In the genomic region with DNA sequence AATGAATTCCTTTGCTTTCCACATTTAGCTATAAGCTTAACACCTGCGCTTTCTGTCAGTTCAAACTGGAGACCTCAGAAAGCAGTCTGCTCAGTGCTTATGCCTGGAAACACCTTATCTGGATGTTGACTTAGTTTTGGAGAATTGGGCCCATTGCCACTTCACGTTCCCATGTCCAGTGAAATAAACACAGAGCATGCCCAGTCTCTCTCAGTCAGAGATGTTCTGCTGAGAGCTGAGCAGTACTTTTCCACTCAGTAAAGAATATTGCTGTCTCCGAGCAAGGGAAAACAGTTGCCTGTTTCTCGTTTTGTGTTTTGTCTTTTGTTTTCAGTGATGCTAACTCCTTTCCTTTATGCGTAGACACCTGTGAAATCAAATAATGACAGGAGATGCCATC, we compare ENCODE assay signal across 10 cellular contexts.
DNase-seq lines count a peak whose midpoint lies in the region; ATAC-seq and TF ChIP-seq lines count a peak whose summit lies in the region.
"Had no signal": no experiment of that assay in that cellular context is flagged by ENCODE, and none has a peak within 500 bp of the region (broad histone marks: within the 10 kb centered on the region; RNA-seq: fewer than 3 reads in every experiment).

No MANE protein-coding gene starts in this region.

- H3K18ac ChIP-seq in neuronal stem cell (ENCODE audit: low read length): no peak overlapping the region

- H3K27me3 Mint-ChIP-seq in activated T-helper 17 cell treated with anti-CD3 and anti-CD28 coated beads, Interleukin-2, amount 50 U/mL, for 72 hours: peaks cover 4% of the 10 kb centered on the region
- H3K27me3 Mint-ChIP-seq in stimulated activated memory B cell treated with anti-CD40 and anti-IgM and Interleukin-4, amounts not matched to agents 10 μg/mL and 1 μg/mL and 100 μg/mL, for 72 hours: peaks cover 10% of the 10 kb centered on the region

- no peak overlapping the region for H3K4ac ChIP-seq in neuronal stem cell (ENCODE audit: low read length)

- H3K27me3 ChIP-seq in Peyer's patch (no peaks in the 10 kb centered on the region), neuronal stem cell (ENCODE audit: control insufficient read depth in 3 of 3, insufficient read depth in 3 of 3, low read depth in 1 of 3, low read length in 3 of 3) (peaks cover 0 to 22% (median 0%) of the 10 kb centered on the region in 3 experiments)
- H3K27me3 ChIP-seq: suprapubic skin had no signal

- WGBS in neuronal stem cell (ENCODE audit: extremely low coverage in 2 of 2, insufficient read length in 2 of 2, insufficient replicate concordance in 1 of 2), 2 donors: no CpG with 5 or more reads among the region's 5 CpGs

- no peak overlapping the region for H4K91ac ChIP-seq in neuronal stem cell (ENCODE audit: low read depth, low read length, poor library complexity)

- H3K9me3 Mint-ChIP-seq in activated T-helper 17 cell treated with anti-CD3 and anti-CD28 coated beads, Interleukin-2, amount 50 U/mL, for 72 hours: no peaks in the 10 kb centered on the region
- no peaks in the 10 kb centered on the region for H3K9me3 Mint-ChIP-seq in stimulated activated memory B cell treated with anti-CD40 and anti-IgM and Interleukin-4, amounts not matched to agents 10 μg/mL and 1 μg/mL and 100 μg/mL, for 72 hours

- intact Hi-C loops in left cardiac atrium (cut with DNase I): no loop called here

- H3K14ac ChIP-seq in neuronal stem cell (ENCODE audit: low read length): no peak overlapping the region

- no peak overlapping the region for H2BK12ac ChIP-seq in neuronal stem cell (ENCODE audit: low read length)

- DNase-seq in Ammon's horn (ENCODE audit: low spot score) (peak; percentile 78), Peyer's patch (no peak), left cardiac atrium (peak; percentile 39), neuronal stem cell (ENCODE audit: low spot score) (no peak), GM20000 (ENCODE audit: low spot score) (no peak)
- DNase-seq: NCI-H187 treated with DMSO at 0.1 percent for 48 hours had no signal

- H2AFZ ChIP-seq in neuronal stem cell (ENCODE audit: low read length): peak overlapping the region; percentile 3

- no peak overlapping the region for H3K4me2 ChIP-seq in neuronal stem cell (ENCODE audit: insufficient read depth, low read length, poor library complexity, severe bottlenecking)

- H2BK15ac ChIP-seq in neuronal stem cell (ENCODE audit: low read length): no peak overlapping the region

- no peak overlapping the region for H3K23ac ChIP-seq in neuronal stem cell (ENCODE audit: low read depth, low read length, poor library complexity)

- TF ChIP-seq CTCF in Peyer's patch (IDR thresholded peaks at IDR 0.05): no peak
- no peak for TF ChIP-seq CTCF in GM20000 (IDR thresholded peaks at IDR 0.05; ENCODE audit: extremely low read depth, missing control alignments)

- H3K9ac ChIP-seq in neuronal stem cell (ENCODE audit: low read depth, low read length, poor library complexity): no peak overlapping the region

- no peaks in the 10 kb centered on the region for H3K79me1 ChIP-seq in neuronal stem cell (ENCODE audit: low read depth, low read length)

- peak in 1 of 2 donors; percentile 25 for TF ChIP-seq POLR2A in Peyer's patch (IDR thresholded peaks at IDR 0.05)

- H3K4me3 Mint-ChIP-seq in activated T-helper 17 cell treated with anti-CD3 and anti-CD28 coated beads, Interleukin-2, amount 50 U/mL, for 72 hours: no peak overlapping the region
- no peak overlapping the region for H3K4me3 Mint-ChIP-seq in stimulated activated memory B cell treated with anti-CD40 and anti-IgM and Interleukin-4, amounts not matched to agents 10 μg/mL and 1 μg/mL and 100 μg/mL, for 72 hours

- peak overlapping the region in 3 of 4 donors; percentile 23 to 50 (median 47) for H3K4me3 ChIP-seq in Peyer's patch
- peak overlapping the region in 1 of 2 donors; percentile 34 for H3K4me3 ChIP-seq in neuronal stem cell (ENCODE audit: low read length in 2 of 2)
- H3K4me3 ChIP-seq: suprapubic skin had no signal

- H3K36me3 Mint-ChIP-seq in activated T-helper 17 cell treated with anti-CD3 and anti-CD28 coated beads, Interleukin-2, amount 50 U/mL, for 72 hours (ENCODE audit: low read depth): no peaks in the 10 kb centered on the region
- no peaks in the 10 kb centered on the region for H3K36me3 Mint-ChIP-seq in stimulated activated memory B cell treated with anti-CD40 and anti-IgM and Interleukin-4, amounts not matched to agents 10 μg/mL and 1 μg/mL and 100 μg/mL, for 72 hours

- H3K36me3 ChIP-seq in Peyer's patch (no peaks in the 10 kb centered on the region), neuronal stem cell (replicated peaks in 1 of 2; ENCODE audit: control insufficient read depth in 2 of 2, insufficient read depth in 2 of 2, low read length in 2 of 2) (no peaks in the 10 kb centered on the region)
- H3K36me3 ChIP-seq: suprapubic skin had no signal

- peak; percentile 76 to 88 for ATAC-seq in left cardiac atrium
- ATAC-seq in activated T-helper 17 cell treated with anti-CD3 and anti-CD28 coated beads, Interleukin-2, amount 50 U/mL, for 72 hours (replicated peaks): no peak
- no peak for ATAC-seq in HG03439 (IDR thresholded peaks at IDR 0.05; ENCODE audit: unreplicated experiment)
- no peak for ATAC-seq in stimulated activated memory B cell treated with anti-CD40 and anti-IgM and Interleukin-4, amounts not matched to agents 10 μg/mL and 1 μg/mL and 100 μg/mL, for 72 hours

- no peak overlapping the region for H3K27ac Mint-ChIP-seq in activated T-helper 17 cell treated with anti-CD3 and anti-CD28 coated beads, Interleukin-2, amount 50 U/mL, for 72 hours
- H3K27ac Mint-ChIP-seq in stimulated activated memory B cell treated with anti-CD40 and anti-IgM and Interleukin-4, amounts not matched to agents 10 μg/mL and 1 μg/mL and 100 μg/mL, for 72 hours: no peak overlapping the region

- H3K4me1 Mint-ChIP-seq in activated T-helper 17 cell treated with anti-CD3 and anti-CD28 coated beads, Interleukin-2, amount 50 U/mL, for 72 hours: no peaks in the 10 kb centered on the region
- no peaks in the 10 kb centered on the region for H3K4me1 Mint-ChIP-seq in stimulated activated memory B cell treated with anti-CD40 and anti-IgM and Interleukin-4, amounts not matched to agents 10 μg/mL and 1 μg/mL and 100 μg/mL, for 72 hours

- no peak overlapping the region for H2BK120ac ChIP-seq in neuronal stem cell (ENCODE audit: low read depth, low read length)

- no peak overlapping the region for H2BK5ac ChIP-seq in neuronal stem cell (ENCODE audit: low read length)

- H3K4me1 ChIP-seq in Peyer's patch (peaks cover 0 to 2% (median 0%) of the 10 kb centered on the region in 4 donors), neuronal stem cell (ENCODE audit: control insufficient read depth in 2 of 2, insufficient read depth in 1 of 2, low read depth in 1 of 2, low read length in 2 of 2) (peaks cover 25 to 32% of the 10 kb centered on the region in 2 donors)
- H3K4me1 ChIP-seq: suprapubic skin had no signal

- no peak overlapping the region for H2AK5ac ChIP-seq in neuronal stem cell (ENCODE audit: low read depth, low read length)

- no peaks in the 10 kb centered on the region for H3K9me3 ChIP-seq in Peyer's patch
- no peaks in the 10 kb centered on the region for H3K9me3 ChIP-seq in neuronal stem cell (replicated peaks in 1 of 2; ENCODE audit: control insufficient read depth in 2 of 2, insufficient read depth in 1 of 2, low read depth in 1 of 2, low read length in 2 of 2)
- H3K9me3 ChIP-seq: suprapubic skin had no signal

- H4K8ac ChIP-seq in neuronal stem cell (ENCODE audit: low read depth, low read length): no peak overlapping the region

- H3K27ac ChIP-seq in Peyer's patch (peak overlapping the region in 3 of 4 donors; percentile 60 to 85 (median 84)), neuronal stem cell (replicated peaks; ENCODE audit: low read length) (no peak overlapping the region)
- H3K27ac ChIP-seq: suprapubic skin had no signal

Comparison
In these comparisons a context has a peak if more than half of its experiments do, and no peak if none do; other contexts are left out.
1. DNase-seq: peak in Ammon's horn (single experiment) and left cardiac atrium (single experiment); none in Peyer's patch (0 of 3), neuronal stem cell (single experiment) and GM20000 (single experiment).
2. ATAC-seq: peak in left cardiac atrium (2 of 2); none in activated T-helper 17 cell treated with anti-CD3 and anti-CD28 coated beads, Interleukin-2, amount 50 U/mL, for 72 hours (single experiment), HG03439 (single experiment) and stimulated activated memory B cell treated with anti-CD40 and anti-IgM and Interleukin-4, amounts not matched to agents 10 μg/mL and 1 μg/mL and 100 μg/mL, for 72 hours (single experiment).